ENCODE assay signal across 1 cellular context in the genomic region with DNA sequence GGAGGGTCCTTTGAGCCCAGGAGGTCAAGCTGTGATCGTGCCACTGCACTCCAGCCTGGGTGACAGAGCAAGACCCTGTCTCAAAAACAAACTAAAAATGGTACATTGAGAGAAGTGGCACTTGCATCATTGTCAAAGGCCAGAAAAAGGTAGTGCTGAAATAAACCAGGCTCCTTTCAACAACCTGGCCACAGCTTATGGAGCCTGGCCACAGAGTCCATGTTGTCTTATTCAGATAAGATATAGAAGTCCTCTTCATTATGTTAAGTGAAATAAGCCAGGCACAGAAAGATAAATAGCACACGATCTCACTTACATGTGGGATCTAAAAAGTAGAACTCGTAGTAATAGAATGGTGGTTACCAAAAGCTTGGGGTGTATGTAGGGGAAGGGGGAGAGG.
A peak's percentile ranks its signal among the peaks of the same experiment; 100 is the strongest.
TF ChIP-seq lines count a peak whose summit lies in the region.

No MANE protein-coding gene starts in this region.

TF ChIP-seq in K562, 482 proteins besides CTCF, POLR2A, EP300 and RAD21:
- TF ChIP-seq MYNN (IDR thresholded peaks at IDR 0.05) (no peak), MYNN (CRISPR knock-in tag; IDR thresholded peaks at IDR 0.05) (no peak), SRSF3 (IDR thresholded peaks at IDR 0.05; ENCODE audit: insufficient read depth, low read length) (no peak), ZNF140 (CRISPR knock-in tag; IDR thresholded peaks at IDR 0.05) (no peak), EHMT2 (IDR thresholded peaks at IDR 0.05) (no peak), ZNF644 (tag; IDR thresholded peaks at IDR 0.05; ENCODE audit: low read depth) (no peak), SP2 (IDR thresholded peaks at IDR 0.05; ENCODE audit: extremely low read depth, low read depth, low read length, poor library complexity, severe bottlenecking) (no peak), ZNF224 (CRISPR knock-in tag; IDR thresholded peaks at IDR 0.05) (no peak), MEIS2 (IDR thresholded peaks at IDR 0.05; ENCODE audit: partially characterized antibody) (peak; percentile 35), CHCHD3 (CRISPR knock-in tag; IDR thresholded peaks at IDR 0.05) (no peak), FOXA1 (IDR thresholded peaks at IDR 0.05; ENCODE audit: borderline replicate concordance) (no peak), TCF3 (CRISPR knock-in tag; IDR thresholded peaks at IDR 0.05) (peak; percentile 50), ZNF766 (CRISPR knock-in tag; conservative IDR thresholded peaks at IDR 0.05) (peak; percentile 77), GTF2F1 (IDR thresholded peaks at IDR 0.05; ENCODE audit: low read depth, low read length) (no peak), CBFA2T3 (IDR thresholded peaks at IDR 0.05) (peak; percentile 30; the same call in 1 of the 2 replicates), PPARD (CRISPR knock-in tag; IDR thresholded peaks at IDR 0.05) (no peak), ZNF174 (CRISPR knock-in tag; IDR thresholded peaks at IDR 0.05) (no peak), TEAD4 (IDR thresholded peaks at IDR 0.05; ENCODE audit: low read length) (peak; percentile 39; the same call in 1 of the 2 replicates), TEAD4 (CRISPR knock-in tag; IDR thresholded peaks at IDR 0.05; ENCODE audit: borderline replicate concordance) (no peak)
- TF ChIP-seq, protein P1, sequence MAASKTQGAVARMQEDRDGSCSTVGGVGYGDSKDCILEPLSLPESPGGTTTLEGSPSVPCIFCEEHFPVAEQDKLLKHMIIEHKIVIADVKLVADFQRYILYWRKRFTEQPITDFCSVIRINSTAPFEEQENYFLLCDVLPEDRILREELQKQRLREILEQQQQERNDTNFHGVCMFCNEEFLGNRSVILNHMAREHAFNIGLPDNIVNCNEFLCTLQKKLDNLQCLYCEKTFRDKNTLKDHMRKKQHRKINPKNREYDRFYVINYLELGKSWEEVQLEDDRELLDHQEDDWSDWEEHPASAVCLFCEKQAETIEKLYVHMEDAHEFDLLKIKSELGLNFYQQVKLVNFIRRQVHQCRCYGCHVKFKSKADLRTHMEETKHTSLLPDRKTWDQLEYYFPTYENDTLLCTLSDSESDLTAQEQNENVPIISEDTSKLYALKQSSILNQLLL (CRISPR knock-in tag; IDR thresholded peaks at IDR 0.05; ENCODE audit: borderline replicate concordance): no peak
- TF ChIP-seq, protein P2, sequence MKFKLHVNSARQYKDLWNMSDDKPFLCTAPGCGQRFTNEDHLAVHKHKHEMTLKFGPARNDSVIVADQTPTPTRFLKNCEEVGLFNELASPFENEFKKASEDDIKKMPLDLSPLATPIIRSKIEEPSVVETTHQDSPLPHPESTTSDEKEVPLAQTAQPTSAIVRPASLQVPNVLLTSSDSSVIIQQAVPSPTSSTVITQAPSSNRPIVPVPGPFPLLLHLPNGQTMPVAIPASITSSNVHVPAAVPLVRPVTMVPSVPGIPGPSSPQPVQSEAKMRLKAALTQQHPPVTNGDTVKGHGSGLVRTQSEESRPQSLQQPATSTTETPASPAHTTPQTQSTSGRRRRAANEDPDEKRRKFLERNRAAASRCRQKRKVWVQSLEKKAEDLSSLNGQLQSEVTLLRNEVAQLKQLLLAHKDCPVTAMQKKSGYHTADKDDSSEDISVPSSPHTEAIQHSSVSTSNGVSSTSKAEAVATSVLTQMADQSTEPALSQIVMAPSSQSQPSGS (CRISPR knock-in tag; IDR thresholded peaks at IDR 0.05): no peak
- TF ChIP-seq, protein P3, sequence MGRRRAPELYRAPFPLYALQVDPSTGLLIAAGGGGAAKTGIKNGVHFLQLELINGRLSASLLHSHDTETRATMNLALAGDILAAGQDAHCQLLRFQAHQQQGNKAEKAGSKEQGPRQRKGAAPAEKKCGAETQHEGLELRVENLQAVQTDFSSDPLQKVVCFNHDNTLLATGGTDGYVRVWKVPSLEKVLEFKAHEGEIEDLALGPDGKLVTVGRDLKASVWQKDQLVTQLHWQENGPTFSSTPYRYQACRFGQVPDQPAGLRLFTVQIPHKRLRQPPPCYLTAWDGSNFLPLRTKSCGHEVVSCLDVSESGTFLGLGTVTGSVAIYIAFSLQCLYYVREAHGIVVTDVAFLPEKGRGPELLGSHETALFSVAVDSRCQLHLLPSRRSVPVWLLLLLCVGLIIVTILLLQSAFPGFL (CRISPR knock-in tag; IDR thresholded peaks at IDR 0.05): no peak
- TF ChIP-seq, protein P4, sequence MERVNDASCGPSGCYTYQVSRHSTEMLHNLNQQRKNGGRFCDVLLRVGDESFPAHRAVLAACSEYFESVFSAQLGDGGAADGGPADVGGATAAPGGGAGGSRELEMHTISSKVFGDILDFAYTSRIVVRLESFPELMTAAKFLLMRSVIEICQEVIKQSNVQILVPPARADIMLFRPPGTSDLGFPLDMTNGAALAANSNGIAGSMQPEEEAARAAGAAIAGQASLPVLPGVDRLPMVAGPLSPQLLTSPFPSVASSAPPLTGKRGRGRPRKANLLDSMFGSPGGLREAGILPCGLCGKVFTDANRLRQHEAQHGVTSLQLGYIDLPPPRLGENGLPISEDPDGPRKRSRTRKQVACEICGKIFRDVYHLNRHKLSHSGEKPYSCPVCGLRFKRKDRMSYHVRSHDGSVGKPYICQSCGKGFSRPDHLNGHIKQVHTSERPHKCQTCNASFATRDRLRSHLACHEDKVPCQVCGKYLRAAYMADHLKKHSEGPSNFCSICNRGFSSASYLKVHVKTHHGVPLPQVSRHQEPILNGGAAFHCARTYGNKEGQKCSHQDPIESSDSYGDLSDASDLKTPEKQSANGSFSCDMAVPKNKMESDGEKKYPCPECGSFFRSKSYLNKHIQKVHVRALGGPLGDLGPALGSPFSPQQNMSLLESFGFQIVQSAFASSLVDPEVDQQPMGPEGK (CRISPR knock-in tag; IDR thresholded peaks at IDR 0.05; ENCODE audit: borderline replicate concordance): no peak
- TF ChIP-seq, protein P5, sequence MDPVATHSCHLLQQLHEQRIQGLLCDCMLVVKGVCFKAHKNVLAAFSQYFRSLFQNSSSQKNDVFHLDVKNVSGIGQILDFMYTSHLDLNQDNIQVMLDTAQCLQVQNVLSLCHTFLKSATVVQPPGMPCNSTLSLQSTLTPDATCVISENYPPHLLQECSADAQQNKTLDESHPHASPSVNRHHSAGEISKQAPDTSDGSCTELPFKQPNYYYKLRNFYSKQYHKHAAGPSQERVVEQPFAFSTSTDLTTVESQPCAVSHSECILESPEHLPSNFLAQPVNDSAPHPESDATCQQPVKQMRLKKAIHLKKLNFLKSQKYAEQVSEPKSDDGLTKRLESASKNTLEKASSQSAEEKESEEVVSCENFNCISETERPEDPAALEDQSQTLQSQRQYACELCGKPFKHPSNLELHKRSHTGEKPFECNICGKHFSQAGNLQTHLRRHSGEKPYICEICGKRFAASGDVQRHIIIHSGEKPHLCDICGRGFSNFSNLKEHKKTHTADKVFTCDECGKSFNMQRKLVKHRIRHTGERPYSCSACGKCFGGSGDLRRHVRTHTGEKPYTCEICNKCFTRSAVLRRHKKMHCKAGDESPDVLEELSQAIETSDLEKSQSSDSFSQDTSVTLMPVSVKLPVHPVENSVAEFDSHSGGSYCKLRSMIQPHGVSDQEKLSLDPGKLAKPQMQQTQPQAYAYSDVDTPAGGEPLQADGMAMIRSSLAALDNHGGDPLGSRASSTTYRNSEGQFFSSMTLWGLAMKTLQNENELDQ (CRISPR knock-in tag; IDR thresholded peaks at IDR 0.05; ENCODE audit: borderline replicate concordance): no peak
- TF ChIP-seq, protein P6, sequence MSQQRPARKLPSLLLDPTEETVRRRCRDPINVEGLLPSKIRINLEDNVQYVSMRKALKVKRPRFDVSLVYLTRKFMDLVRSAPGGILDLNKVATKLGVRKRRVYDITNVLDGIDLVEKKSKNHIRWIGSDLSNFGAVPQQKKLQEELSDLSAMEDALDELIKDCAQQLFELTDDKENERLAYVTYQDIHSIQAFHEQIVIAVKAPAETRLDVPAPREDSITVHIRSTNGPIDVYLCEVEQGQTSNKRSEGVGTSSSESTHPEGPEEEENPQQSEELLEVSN (IDR thresholded peaks at IDR 0.05; ENCODE audit: borderline replicate concordance in 1 of 2, extremely low read depth in 1 of 2, insufficient read depth in 1 of 2, insufficient read length in 1 of 2, low read depth in 1 of 2, low read length in 1 of 2, poor library complexity in 1 of 2, severe bottlenecking in 1 of 2): no peak
- TF ChIP-seq, protein P7, sequence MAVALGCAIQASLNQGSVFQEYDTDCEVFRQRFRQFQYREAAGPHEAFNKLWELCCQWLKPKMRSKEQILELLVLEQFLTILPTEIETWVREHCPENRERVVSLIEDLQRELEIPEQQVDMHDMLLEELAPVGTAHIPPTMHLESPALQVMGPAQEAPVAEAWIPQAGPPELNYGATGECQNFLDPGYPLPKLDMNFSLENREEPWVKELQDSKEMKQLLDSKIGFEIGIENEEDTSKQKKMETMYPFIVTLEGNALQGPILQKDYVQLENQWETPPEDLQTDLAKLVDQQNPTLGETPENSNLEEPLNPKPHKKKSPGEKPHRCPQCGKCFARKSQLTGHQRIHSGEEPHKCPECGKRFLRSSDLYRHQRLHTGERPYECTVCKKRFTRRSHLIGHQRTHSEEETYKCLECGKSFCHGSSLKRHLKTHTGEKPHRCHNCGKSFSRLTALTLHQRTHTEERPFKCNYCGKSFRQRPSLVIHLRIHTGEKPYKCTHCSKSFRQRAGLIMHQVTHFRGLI (CRISPR knock-in tag; IDR thresholded peaks at IDR 0.05): no peak
